In genomic region chr11:27555264-27555663, GRCh38 we compare ENCODE assay signal across 28 cellular contexts.
"Had no signal": no experiment of that assay in that cellular context is flagged by ENCODE, and none has a peak within 500 bp of the region (broad histone marks: within the 10 kb centered on the region; RNA-seq: fewer than 3 reads in every experiment).

No MANE protein-coding gene starts in this region.

- H3K27ac ChIP-seq: colonic mucosa, coronary artery, dorsolateral prefrontal cortex, epithelial cell of prostate, esophagus muscularis mucosa, esophagus squamous epithelium, foreskin keratinocyte, gastrocnemius medialis, gastroesophageal sphincter, heart left ventricle, heart right ventricle had no signal

- ATAC-seq: effector memory CD8-positive, alpha-beta T cell; esophagus mucosa; foreskin keratinocyte; gastrocnemius medialis; gastroesophageal sphincter; heart left ventricle; heart right ventricle had no signal

- H3K4me1 ChIP-seq: colonic mucosa, esophagus muscularis mucosa, esophagus squamous epithelium, foreskin keratinocyte, gastroesophageal sphincter, heart left ventricle, heart right ventricle had no signal

- H3K4me3 ChIP-seq: colonic mucosa, coronary artery, dorsolateral prefrontal cortex, esophagus muscularis mucosa, esophagus squamous epithelium, gastrocnemius medialis, gastroesophageal sphincter, heart left ventricle, heart right ventricle had no signal

- FAIRE-seq: colon, endometrium, endothelial cell of umbilical vein, frontal cortex had no signal

- H3K36me3 ChIP-seq: colonic mucosa, esophagus muscularis mucosa, esophagus squamous epithelium, gastrocnemius medialis, gastroesophageal sphincter, heart left ventricle, heart right ventricle had no signal

- H3K9me3 ChIP-seq: colonic mucosa, esophagus muscularis mucosa, esophagus squamous epithelium, gastrocnemius medialis, gastroesophageal sphincter, heart left ventricle, heart right ventricle had no signal

- H3K27me3 ChIP-seq: colonic mucosa, dorsolateral prefrontal cortex, esophagus muscularis mucosa, esophagus squamous epithelium, foreskin keratinocyte, gastrocnemius medialis, gastroesophageal sphincter, heart left ventricle, heart right ventricle had no signal

- DNase-seq: colonic mucosa; cortex of kidney; dermis blood vessel endothelial cell; dorsolateral prefrontal cortex; effector CD4-positive, alpha-beta T cell; effector CD8-positive, alpha-beta T cell; effector memory CD4-positive, alpha-beta T cell; effector memory CD8-positive, alpha-beta T cell; endodermal cell; erythroblast; esophagus squamous epithelium; foreskin fibroblast; foreskin keratinocyte; foreskin melanocyte; gastrocnemius medialis; glutamatergic neuron; head of caudate nucleus; heart left ventricle; heart right ventricle had no signal
